Comparison of ENCODE assay signal across 23 cellular contexts in the genomic region with DNA sequence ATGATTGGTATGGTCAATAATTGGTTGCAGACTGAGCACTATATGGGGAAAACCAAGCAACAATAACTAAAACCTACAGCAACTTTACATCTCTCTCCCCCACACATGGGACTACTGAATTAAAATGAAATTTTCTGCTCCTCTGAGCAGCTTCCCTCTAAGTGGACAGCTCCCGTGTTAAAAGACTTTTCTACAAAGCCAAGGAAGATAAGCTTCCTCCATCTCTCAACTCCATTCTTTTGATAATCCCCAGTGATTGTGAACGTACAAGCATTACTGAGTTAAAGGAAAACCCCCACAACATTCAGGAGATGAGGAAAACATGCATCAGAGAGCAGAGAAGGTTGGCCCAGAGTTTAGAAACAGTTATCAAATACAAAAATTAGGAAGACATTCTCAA. TPM values are rescaled to one million over a fixed set of nuclear protein-coding genes. Genes with fewer than 3 reads are reported as not detected.
"Had no signal": no experiment of that assay in that cellular context is flagged by ENCODE, and none has a peak within 500 bp of the region (broad histone marks: within the 10 kb centered on the region; RNA-seq: fewer than 3 reads in every experiment).

No MANE protein-coding gene starts in this region.

- H3K4me1 ChIP-seq: left ventricle myocardium inferior, pancreas, prostate gland, spleen, tibial nerve, uterus had no signal

- H3K27ac ChIP-seq: left ventricle myocardium inferior, pancreas, prostate gland, spleen, tibial nerve, uterus had no signal

- DNase-seq: islet precursor cell; left ventricle myocardium inferior; mesendoderm; naive thymus-derived CD4-positive, alpha-beta T cell; nucleus accumbens; pancreas; posterior cingulate gyrus; retina; right cardiac atrium; small intestine; spleen; stimulated activated CD4-positive, alpha-beta T cell treated with anti-CD3 and anti-CD28 coated beads, Interleukin-4, amount 100 ng/mL, for 4 hours; stimulated activated CD8-positive, alpha-beta memory T cell treated with anti-CD3 and anti-CD28 coated beads, Interleukin-4, amount 100 ng/mL, for 48 hours; stimulated activated naive CD4-positive, alpha-beta T cell treated with Interleukin-2 at 50 U/mL for 16 hours; stimulated activated naive CD8-positive, alpha-beta T cell treated with anti-CD3 and anti-CD28 coated beads, Interleukin-15, amount 100 ng/mL, for 72 hours; substantia nigra; uterus had no signal

- H3K36me3 ChIP-seq: left ventricle myocardium inferior, pancreas, prostate gland, spleen, tibial nerve, uterus had no signal

- ATAC-seq: naive thymus-derived CD4-positive, alpha-beta T cell; natural killer cell treated with Interleukin-12 subunit alpha and Interleukin-12 subunit beta and Interleukin-15 and Interleukin-18, amount 100 ng/mL, for 72 hours; pancreas; right cardiac atrium; sciatic nerve; stimulated activated memory B cell treated with anti-CD40 and anti-IgM and Interleukin-4, amounts not matched to agents 10 μg/mL and 1 μg/mL and 100 μg/mL, for 72 hours; stimulated activated naive CD8-positive, alpha-beta T cell treated with anti-CD3 and anti-CD28 coated beads, Interleukin-15, amount 100 ng/mL, for 72 hours had no signal

- H3K9me3 ChIP-seq: left ventricle myocardium inferior, pancreas, prostate gland, spleen, tibial nerve, uterus had no signal

- H3K4me3 ChIP-seq: left ventricle myocardium inferior, lung, pancreas, prostate gland, spleen, tibial nerve, uterus had no signal

- H3K27me3 ChIP-seq: pancreas, spleen, tibial nerve, uterus had no signal

RNA-seq across cellular contexts. Expression of a gene that starts 21.9 kb away (rescaled TPM):
- total RNA-seq: naive thymus-derived CD4-positive, alpha-beta T cell; natural killer cell treated with Interleukin-12 subunit alpha and Interleukin-12 subunit beta and Interleukin-15 and Interleukin-18, amount 100 ng/mL, for 72 hours had no signal
- polyA plus RNA-seq: naive thymus-derived CD4-positive, alpha-beta T cell had no signal
